ENCODE assay signal across 10 cellular contexts in the genomic region with DNA sequence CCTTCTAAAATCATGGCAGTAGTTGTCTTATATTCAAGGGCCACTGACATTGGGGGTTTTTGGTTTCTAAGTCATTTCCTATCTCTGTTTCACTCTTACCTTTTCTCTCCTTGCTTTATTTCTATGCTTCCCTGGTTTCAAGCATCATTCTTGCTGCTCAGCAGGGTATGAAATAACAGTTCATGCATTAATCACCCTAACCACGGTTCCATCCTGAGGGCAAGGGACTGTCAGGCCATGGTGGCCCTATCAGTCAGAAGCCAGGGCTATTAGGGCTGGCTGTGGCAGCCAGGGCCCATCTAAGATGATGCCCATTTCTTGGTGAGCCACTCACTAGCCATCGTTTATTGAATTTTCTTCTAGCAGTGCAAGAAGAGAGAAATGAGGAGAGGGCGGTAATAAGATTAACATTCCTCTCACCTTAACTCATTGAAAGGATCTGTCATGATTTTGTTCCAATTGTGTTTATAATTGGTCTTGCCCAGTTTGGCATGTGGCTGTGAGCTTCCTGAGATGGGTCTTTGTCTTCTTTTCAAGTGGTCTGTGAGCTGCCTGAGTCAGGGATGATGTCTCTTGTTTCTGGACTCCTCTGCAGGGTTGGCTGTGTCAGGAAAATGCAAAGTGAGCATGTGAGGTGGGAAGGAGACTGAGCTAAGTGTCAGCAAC. TPM values are rescaled to one million over a fixed set of nuclear protein-coding genes. Genes with fewer than 3 reads are reported as not detected.
DNase-seq lines count a peak whose midpoint lies in the region; ATAC-seq, FAIRE-seq and TF ChIP-seq lines count a peak whose summit lies in the region.
"Had no signal": no experiment of that assay in that cellular context is flagged by ENCODE, and none has a peak within 500 bp of the region (broad histone marks: within the 10 kb centered on the region; RNA-seq: fewer than 3 reads in every experiment).

No MANE protein-coding gene starts in this region.

- intact Hi-C loops in HepG2 (cut with micrococcal nuclease; ENCODE audit: unreplicated experiment) (loop anchor here (5.0 kb wide), 1 partner anchor 43 kb away; a partner anchor contains a TSS), left colon (cut with DNase I, micrococcal nuclease) (no loop called here)

- ATAC-seq in GM21447 (IDR thresholded peaks at IDR 0.05; ENCODE audit: unreplicated experiment) (peak; percentile 66), HepG2 (peak; percentile 9; the same call in 2 of the 3 replicates), left colon (no peak)

- WGBS in HepG2 (ENCODE audit: low lambda C conversion rate), result 39% methylated on average over 3 of the region's 3 CpGs

- H3K27ac ChIP-seq in HepG2 (ENCODE audit: extremely low read length, insufficient read depth, low read length), result peak overlapping the region; percentile 57
- H3K27ac ChIP-seq: WERI-Rb-1 had no signal

- in situ Hi-C loops in G401 (cut with HindIII; ENCODE audit: low sequenced_read_pairs) (no loop called here), HepG2 (cut with HindIII; ENCODE audit: extremely low pct_ligation_motif_present, low pct_unique_long_range_greater_than_20kb) (loop anchor here (5.0 kb wide), 1 partner anchor 43 kb away; a partner anchor contains a TSS)

- H3K9me3 ChIP-seq in NT2/D1 (ENCODE audit: insufficient read depth, low read length) (no peaks in the 10 kb centered on the region), HepG2 (ENCODE audit: low read length) (no peaks in the 10 kb centered on the region)

- POLR2A ChIA-PET in HepG2 (lab: Yijun Ruan, JAX), result interaction anchor here (1.4 kb wide), 1 partner anchor 20 kb away, joined by 4 read pairs; no protein-coding TSS in a partner anchor

- no peak for TF ChIP-seq CTCF in HepG2 (CRISPR knock-in tag; IDR thresholded peaks at IDR 0.05)

- H3K9ac ChIP-seq in NT2/D1 (ENCODE audit: insufficient read length, low read depth), result no peak overlapping the region
- peak overlapping the region; percentile 18 for H3K9ac ChIP-seq in HepG2 (ENCODE audit: insufficient read depth, low read depth, low read length)

- H3K4me1 ChIP-seq in NT2/D1 (ENCODE audit: insufficient read depth, insufficient read length) (peaks cover 7% of the 10 kb centered on the region), HepG2 (ENCODE audit: insufficient read depth, low read length) (peaks cover 72% of the 10 kb centered on the region)

- H3K4me3 ChIP-seq in NT2/D1 (ENCODE audit: insufficient read length, low read depth), result no peak overlapping the region
- peak overlapping the region in 2 of 3 experiments; percentile 13 to 15; a peak in 4 of 6 replicates for H3K4me3 ChIP-seq in HepG2 (replicated peaks in 1 of 3; ENCODE audit: insufficient read depth in 1 of 3, low read depth in 2 of 3, low read length in 3 of 3)

- FAIRE-seq in HepG2 (lab: Jason Lieb, UNC), result no peak

- H3K36me3 ChIP-seq in NT2/D1 (ENCODE audit: insufficient read depth, insufficient read length, low read length), result no peaks in the 10 kb centered on the region
- no peaks in the 10 kb centered on the region; a peak in 1 of 5 replicates for H3K36me3 ChIP-seq in HepG2 (replicated peaks in 1 of 2; ENCODE audit: control insufficient read depth in 1 of 2, insufficient read depth in 2 of 2, low read length in 2 of 2)
- H3K36me3 ChIP-seq: WERI-Rb-1 had no signal

- no peaks in the 10 kb centered on the region for H3K79me2 ChIP-seq in HepG2 (ENCODE audit: insufficient read depth, low read length)

- TF ChIP-seq POLR2A in HepG2 (IDR thresholded peaks at IDR 0.05; ENCODE audit: insufficient read depth in 1 of 2, low read depth in 2 of 2, low read length in 2 of 2), result no peak

- TF ChIP-seq RAD21 in HepG2 (CRISPR knock-in tag; IDR thresholded peaks at IDR 0.05), result no peak

- peak; percentile 28 for DNase-seq in G401 (ENCODE audit: low spot score)
- DNase-seq in NT2/D1 (ENCODE audit: low read depth, low spot score), result peak; percentile 36
- no peak for DNase-seq in HepG2 (ENCODE audit: low spot score)
- no peak for DNase-seq in left colon
- DNase-seq in hippocampal formation (lab: John Stamatoyannopoulos, UW), result no peak
- no peak for DNase-seq in SW480 (ENCODE audit: low spot score)
- DNase-seq in GDM1 (lab: John Stamatoyannopoulos, UW), result no peak
- DNase-seq: stimulated activated naive CD4-positive, alpha-beta T cell; WERI-Rb-1 had no signal

- CTCF ChIA-PET in HepG2 (lab: Yijun Ruan, JAX; ENCODE audit: low intra/inter-chr PET ratio, low total read pairs), result no interaction called here

- TF ChIP-seq EP300 in HepG2 (IDR thresholded peaks at IDR 0.05; ENCODE audit: low read depth in 2 of 2, low read length in 2 of 2) (no peak), HepG2 (CRISPR knock-in tag; IDR thresholded peaks at IDR 0.05; ENCODE audit: borderline replicate concordance) (no peak)

- peak overlapping the region; percentile 70 for H3K4me2 ChIP-seq in HepG2 (ENCODE audit: low read depth, low read length)

- no peak overlapping the region for H2AFZ ChIP-seq in HepG2 (ENCODE audit: low read length)

- BruUV-seq in HepG2 (replicated peaks; lab: Mats Ljungman, UMichigan), result no TSS peak

- no peaks in the 10 kb centered on the region for H3K27me3 ChIP-seq in NT2/D1 (ENCODE audit: insufficient read depth, insufficient read length)
- no peaks in the 10 kb centered on the region for H3K27me3 ChIP-seq in HepG2 (ENCODE audit: control insufficient read depth in 1 of 2, insufficient read depth in 2 of 2, low read length in 2 of 2)

- no peaks in the 10 kb centered on the region for H4K20me1 ChIP-seq in HepG2 (ENCODE audit: insufficient read depth, low read length)

TF ChIP-seq in HepG2, 621 proteins besides CTCF, POLR2A, EP300 and RAD21:
- TF ChIP-seq PPARG (CRISPR knock-in tag; conservative IDR thresholded peaks at IDR 0.05) (0 out of 2 replicates have a peak, but pooled peaks have one; percentile 6), ZNF619 (CRISPR knock-in tag; IDR thresholded peaks at IDR 0.05) (no peak), ZNF446 (CRISPR knock-in tag; IDR thresholded peaks at IDR 0.05) (no peak), BRCA1 (CRISPR knock-in tag; IDR thresholded peaks at IDR 0.05) (0 out of 2 replicates have a peak, but pooled peaks have one; percentile 46), ZFY (CRISPR knock-in tag; IDR thresholded peaks at IDR 0.05) (0 out of 2 replicates have a peak, but pooled peaks have one; percentile 19)
- TF ChIP-seq, protein P1, sequence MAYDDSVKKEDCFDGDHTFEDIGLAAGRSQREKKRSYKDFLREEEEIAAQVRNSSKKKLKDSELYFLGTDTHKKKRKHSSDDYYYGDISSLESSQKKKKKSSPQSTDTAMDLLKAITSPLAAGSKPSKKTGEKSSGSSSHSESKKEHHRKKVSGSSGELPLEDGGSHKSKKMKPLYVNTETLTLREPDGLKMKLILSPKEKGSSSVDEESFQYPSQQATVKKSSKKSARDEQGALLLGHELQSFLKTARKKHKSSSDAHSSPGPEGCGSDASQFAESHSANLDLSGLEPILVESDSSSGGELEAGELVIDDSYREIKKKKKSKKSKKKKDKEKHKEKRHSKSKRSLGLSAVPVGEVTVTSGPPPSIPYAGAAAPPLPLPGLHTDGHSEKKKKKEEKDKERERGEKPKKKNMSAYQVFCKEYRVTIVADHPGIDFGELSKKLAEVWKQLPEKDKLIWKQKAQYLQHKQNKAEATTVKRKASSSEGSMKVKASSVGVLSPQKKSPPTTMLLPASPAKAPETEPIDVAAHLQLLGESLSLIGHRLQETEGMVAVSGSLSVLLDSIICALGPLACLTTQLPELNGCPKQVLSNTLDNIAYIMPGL (CRISPR knock-in tag; IDR thresholded peaks at IDR 0.05; ENCODE audit: borderline replicate concordance in 1 of 2, low read depth in 1 of 2), result 0 out of 4 replicates have a peak, but pooled peaks of 1 of the 2 experiments have one; percentile 1

RNA-seq across cellular contexts. Expression of a gene that starts 45.2 kb away (rescaled TPM):
- total RNA-seq in G401 (2014; rRNA removed; shearing (Covaris generic)), result 46.1 and 53.8 TPM in 2 replicates
- 40.0 and 52.7 TPM in 2 replicates for total RNA-seq in HepG2 (2016; rRNA removed; fragmentation: Illumina TruSeq; extraction: Trizol)
- 16.3 and 21.9 TPM in 2 replicates for total RNA-seq in HepG2 (2016; cell fraction: cytosol; rRNA removed; fragmentation: Illumina TruSeq; extraction: Trizol; ENCODE audit: low read depth)
- 37.6 and 58.4 TPM in 2 replicates for total RNA-seq in HepG2 (2016; cell fraction: insoluble cytoplasmic fraction; rRNA removed; fragmentation: Illumina TruSeq; extraction: Trizol)
- 15.0 and 21.9 TPM in 2 replicates for total RNA-seq in HepG2 (2016; cell fraction: membrane; rRNA removed; fragmentation: Illumina TruSeq; extraction: Trizol)
- total RNA-seq in HepG2 (2016; cell fraction: nucleus; rRNA removed; fragmentation: Illumina TruSeq; extraction: Trizol), result 17.2 and 20.7 TPM in 2 replicates
- polyA plus RNA-seq in HepG2 (2011; rRNA removed), result 73.4 and 85.0 TPM in 2 replicates
- polyA plus RNA-seq in HepG2 (2011; cell fraction: cytosol; rRNA removed), result 80.7 and 95.8 TPM in 2 replicates
- polyA plus RNA-seq in HepG2 (2011; cell fraction: nucleus; rRNA removed), result 17.5 and 23.1 TPM in 2 replicates
- polyA plus RNA-seq in HepG2 (2012), result 32.8 and 35.3 TPM in 2 replicates
- 23.1 and 29.4 TPM in 2 replicates for polyA plus RNA-seq in HepG2 (2016; cell fraction: cytosol; fragmentation: Illumina TruSeq; extraction: Trizol; ENCODE audit: low read depth)
- polyA plus RNA-seq in HepG2 (2016; cell fraction: insoluble cytoplasmic fraction; fragmentation: Illumina TruSeq; extraction: Trizol; ENCODE audit: low read depth), result 83.1 and 90.8 TPM in 2 replicates
- polyA plus RNA-seq in HepG2 (2016; cell fraction: membrane; fragmentation: Illumina TruSeq; extraction: Trizol; ENCODE audit: low read depth), result 20.1 and 22.6 TPM in 2 replicates
- 32.0 and 35.2 TPM in 2 replicates for polyA plus RNA-seq in HepG2 (2016; cell fraction: nucleus; fragmentation: Illumina TruSeq; extraction: Trizol; ENCODE audit: insufficient read depth, low read depth)
- polyA minus RNA-seq in HepG2 (2011; rRNA and poly(A)+ RNA removed; ENCODE audit: low replicate concordance), result 67.0 and 122 TPM in 2 replicates
- 18.4 and 25.9 TPM in 2 replicates for polyA minus RNA-seq in HepG2 (2011; cell fraction: cytosol; rRNA and poly(A)+ RNA removed)
- polyA minus RNA-seq in HepG2 (2011; cell fraction: nucleus; rRNA and poly(A)+ RNA removed), result 12.2 and 14.5 TPM in 2 replicates
- 100 to 1,000 TPM; 162 to 163 TPM for total RNA-seq in left colon

Comparison
In these comparisons a context has a peak if more than half of its experiments do, and no peak if none do; other contexts are left out.
1. DNase-seq: peak in G401 (single experiment) and NT2/D1 (single experiment); none in HepG2 (single experiment), left colon (0 of 2), hippocampal formation (0 of 2), SW480 (single experiment) and GDM1 (single experiment).